ENCODE assay signal across 16 cellular contexts in the genomic region with DNA sequence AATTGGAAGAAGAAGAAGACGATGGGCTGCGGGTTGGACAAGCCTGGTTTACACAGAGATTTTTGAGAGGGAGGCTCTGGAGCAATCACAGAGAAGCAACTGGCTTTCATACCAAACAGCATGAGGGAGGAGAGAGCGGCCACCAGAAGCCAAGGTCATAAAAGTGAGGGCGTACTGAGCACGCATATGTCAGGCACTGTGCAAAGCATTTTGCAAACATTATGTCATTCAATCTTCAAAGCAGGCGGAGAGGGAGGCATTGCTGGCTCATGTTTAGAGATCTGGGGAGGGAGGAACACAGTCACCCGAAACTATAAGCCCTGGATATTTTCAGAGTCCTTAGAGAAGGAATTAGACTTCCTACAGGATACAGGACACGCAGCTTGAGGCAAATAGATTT. TPM values are rescaled to one million over a fixed set of nuclear protein-coding genes. Genes with fewer than 3 reads are reported as not detected.
DNase-seq lines count a peak whose midpoint lies in the region; ATAC-seq and TF ChIP-seq lines count a peak whose summit lies in the region.
"Had no signal": no experiment of that assay in that cellular context is flagged by ENCODE, and none has a peak within 500 bp of the region (broad histone marks: within the 10 kb centered on the region; RNA-seq: fewer than 3 reads in every experiment).

No MANE protein-coding gene starts in this region.

- DNase-seq in EH (ENCODE audit: low read depth) (peak; percentile 90), SW480 (ENCODE audit: low spot score) (peak; percentile 26), glutamatergic neuron (no peak), sciatic nerve (ENCODE audit: low spot score) (no peak), mesothelial cell of epicardium (ENCODE audit: low spot score in 2 of 2, unreplicated experiment in 2 of 2) (no peak), SK-N-SH (no peak)
- no peak for DNase-seq in stimulated activated CD4-positive, alpha-beta T cell treated with anti-CD3 and anti-CD28 coated beads, Interleukin-15, amount 100 ng/mL, for 24 hours
- DNase-seq: activated CD4-positive, CD25-positive, alpha-beta regulatory T cell; NCI-H1694 treated with DMSO at 0.1 percent for 48 hours; NCI-H446; SIG-M5; stimulated activated CD4-positive, alpha-beta T cell treated with anti-CD3 and anti-CD28 coated beads, Interleukin-2, amount 100 ng/mL, for 24 hours had no signal

- 86% methylated on average over 8 of the region's 8 CpGs for WGBS in SK-N-SH (ENCODE audit: low lambda C conversion rate)

- H3K27me3 Mint-ChIP-seq in glutamatergic neuron (ENCODE audit: unreplicated experiment) (peaks cover 14% of the 10 kb centered on the region), mesothelial cell of epicardium (ENCODE audit: low read depth) (no peaks in the 10 kb centered on the region)

- H3K9me3 ChIP-seq in SK-N-SH = peaks cover 6% of the 10 kb centered on the region; the same call in 1 of the 2 replicates

- TF ChIP-seq RAD21 in SK-N-SH (IDR thresholded peaks at IDR 0.05; ENCODE audit: low read length) = no peak

- H3K4me3 ChIP-seq in SK-N-SH (ENCODE audit: low read depth in 2 of 2, low read length in 1 of 2) = no peak overlapping the region

- no peaks in the 10 kb centered on the region for H4K20me1 ChIP-seq in SK-N-SH (ENCODE audit: insufficient read depth)

- peaks cover 48% of the 10 kb centered on the region for H3K79me2 ChIP-seq in SK-N-SH (ENCODE audit: insufficient read depth)

- POLR2A ChIA-PET in SK-N-SH (lab: Yijun Ruan, JAX) = no interaction called here

- H3K4me3 Mint-ChIP-seq in glutamatergic neuron (ENCODE audit: unreplicated experiment) (peak overlapping the region; percentile 4), mesothelial cell of epicardium (no peak overlapping the region)
- H3K4me3 Mint-ChIP-seq: central memory CD8-positive, alpha-beta T cell; memory B cell had no signal

- ATAC-seq in sciatic nerve (peak; percentile 14), GM18870 (IDR thresholded peaks at IDR 0.05; ENCODE audit: unreplicated experiment) (no peak)

- H3K27ac ChIP-seq in SK-N-SH (ENCODE audit: low read depth in 2 of 2, low read length in 1 of 2) = no peak overlapping the region

- H3K4me1 Mint-ChIP-seq in glutamatergic neuron (ENCODE audit: low read depth, unreplicated experiment) (peaks cover 19% of the 10 kb centered on the region), mesothelial cell of epicardium (no peaks in the 10 kb centered on the region)
- H3K4me1 Mint-ChIP-seq: central memory CD8-positive, alpha-beta T cell had no signal

- H3K27me3 ChIP-seq in SK-N-SH (ENCODE audit: insufficient read depth) = no peaks in the 10 kb centered on the region

- no peak overlapping the region for H3K9ac ChIP-seq in SK-N-SH

- intact Hi-C loops in sciatic nerve (cut with DNase I) = no loop called here

- no peak overlapping the region for H2AFZ ChIP-seq in SK-N-SH (ENCODE audit: low read depth)

- no peak overlapping the region for H3K4me2 ChIP-seq in SK-N-SH

- peaks cover 3 to 8% of the 10 kb centered on the region in 2 experiments; a peak in 3 of 4 replicates for H3K4me1 ChIP-seq in SK-N-SH (ENCODE audit: control insufficient read depth in 1 of 2, insufficient read depth in 2 of 2, low read depth in 1 of 2, low read length in 1 of 2)

- peaks cover 8% of the 10 kb centered on the region for H3F3A ChIP-seq in SK-N-SH (replicated peaks; ENCODE audit: insufficient read depth)

- TF ChIP-seq EP300 in SK-N-SH (IDR thresholded peaks at IDR 0.05; ENCODE audit: borderline replicate concordance in 1 of 2, low read depth in 1 of 2, low read length in 1 of 2) = no peak

- H3K9me2 ChIP-seq in SK-N-SH = no peaks in the 10 kb centered on the region

- peaks cover 4% of the 10 kb centered on the region for H3K36me3 Mint-ChIP-seq in glutamatergic neuron (ENCODE audit: unreplicated experiment)
- H3K36me3 Mint-ChIP-seq in mesothelial cell of epicardium = peaks cover 13% of the 10 kb centered on the region

- TF ChIP-seq CTCF in glutamatergic neuron (IDR thresholded peaks at IDR 0.05; ENCODE audit: partially characterized antibody, unreplicated experiment) (no peak), mesothelial cell of epicardium (IDR thresholded peaks at IDR 0.05; ENCODE audit: unreplicated experiment) (no peak), SK-N-SH (IDR thresholded peaks at IDR 0.05) (no peak)

- peaks cover 14 to 30% of the 10 kb centered on the region in 2 experiments for H3K36me3 ChIP-seq in SK-N-SH (replicated peaks in 1 of 2; ENCODE audit: control insufficient read depth in 1 of 2, insufficient read depth in 2 of 2, low read length in 1 of 2)

- H3K9me3 Mint-ChIP-seq in glutamatergic neuron (ENCODE audit: unreplicated experiment) (peaks cover 11% of the 10 kb centered on the region), mesothelial cell of epicardium (peaks cover 22% of the 10 kb centered on the region)
- H3K9me3 Mint-ChIP-seq: activated T-helper 2 cell treated with anti-CD3 and anti-CD28 coated beads, Interferon-gamma antibody, Interleukin-2, Interleukin-4, amounts not matched to agents 10 μg/mL and 5 μg/mL and 100 μg/mL, durations not matched to agents 14 hours and 24 hours and 36 hours had no signal

- no peak overlapping the region for H3K27ac Mint-ChIP-seq in glutamatergic neuron (ENCODE audit: unreplicated experiment)
- no peak overlapping the region for H3K27ac Mint-ChIP-seq in mesothelial cell of epicardium
- H3K27ac Mint-ChIP-seq: activated T-helper 2 cell treated with anti-CD3 and anti-CD28 coated beads, Interferon-gamma antibody, Interleukin-2, Interleukin-4, amounts not matched to agents 10 μg/mL and 5 μg/mL and 100 μg/mL, durations not matched to agents 14 hours and 24 hours and 36 hours; memory B cell had no signal

- CTCF ChIA-PET in SK-N-SH (lab: Yijun Ruan, JAX) = no interaction called here

TF ChIP-seq in SK-N-SH, 30 proteins besides CTCF, POLR2A, EP300 and RAD21:
- TF ChIP-seq RCOR1 (IDR thresholded peaks at IDR 0.05; ENCODE audit: low read length) (no peak), FOXJ3 (CRISPR knock-in tag; IDR thresholded peaks at IDR 0.05) (no peak), PBX3 (IDR thresholded peaks at IDR 0.05) (no peak), GATA2 (CRISPR knock-in tag; IDR thresholded peaks at IDR 0.05) (no peak), SMC3 (IDR thresholded peaks at IDR 0.05; ENCODE audit: low read depth, low read length) (no peak), GABPA (IDR thresholded peaks at IDR 0.05; ENCODE audit: low read depth) (no peak), POLR2AphosphoS5 (IDR thresholded peaks at IDR 0.05; ENCODE audit: low read depth, low read length) (no peak), FOXM1 (IDR thresholded peaks at IDR 0.05; ENCODE audit: low read depth) (no peak)
- TF ChIP-seq, protein P1, sequence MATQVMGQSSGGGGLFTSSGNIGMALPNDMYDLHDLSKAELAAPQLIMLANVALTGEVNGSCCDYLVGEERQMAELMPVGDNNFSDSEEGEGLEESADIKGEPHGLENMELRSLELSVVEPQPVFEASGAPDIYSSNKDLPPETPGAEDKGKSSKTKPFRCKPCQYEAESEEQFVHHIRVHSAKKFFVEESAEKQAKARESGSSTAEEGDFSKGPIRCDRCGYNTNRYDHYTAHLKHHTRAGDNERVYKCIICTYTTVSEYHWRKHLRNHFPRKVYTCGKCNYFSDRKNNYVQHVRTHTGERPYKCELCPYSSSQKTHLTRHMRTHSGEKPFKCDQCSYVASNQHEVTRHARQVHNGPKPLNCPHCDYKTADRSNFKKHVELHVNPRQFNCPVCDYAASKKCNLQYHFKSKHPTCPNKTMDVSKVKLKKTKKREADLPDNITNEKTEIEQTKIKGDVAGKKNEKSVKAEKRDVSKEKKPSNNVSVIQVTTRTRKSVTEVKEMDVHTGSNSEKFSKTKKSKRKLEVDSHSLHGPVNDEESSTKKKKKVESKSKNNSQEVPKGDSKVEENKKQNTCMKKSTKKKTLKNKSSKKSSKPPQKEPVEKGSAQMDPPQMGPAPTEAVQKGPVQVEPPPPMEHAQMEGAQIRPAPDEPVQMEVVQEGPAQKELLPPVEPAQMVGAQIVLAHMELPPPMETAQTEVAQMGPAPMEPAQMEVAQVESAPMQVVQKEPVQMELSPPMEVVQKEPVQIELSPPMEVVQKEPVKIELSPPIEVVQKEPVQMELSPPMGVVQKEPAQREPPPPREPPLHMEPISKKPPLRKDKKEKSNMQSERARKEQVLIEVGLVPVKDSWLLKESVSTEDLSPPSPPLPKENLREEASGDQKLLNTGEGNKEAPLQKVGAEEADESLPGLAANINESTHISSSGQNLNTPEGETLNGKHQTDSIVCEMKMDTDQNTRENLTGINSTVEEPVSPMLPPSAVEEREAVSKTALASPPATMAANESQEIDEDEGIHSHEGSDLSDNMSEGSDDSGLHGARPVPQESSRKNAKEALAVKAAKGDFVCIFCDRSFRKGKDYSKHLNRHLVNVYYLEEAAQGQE (IDR thresholded peaks at IDR 0.05; ENCODE audit: low read depth, low read length) = no peak
TF ChIP-seq in SK-N-SH: peak in this region for 0.

RNA-seq across cellular contexts. Expression of gene RAMACL, which starts 24.7 kb away (rescaled TPM):
- total RNA-seq in glutamatergic neuron (ENCODE audit: unreplicated experiment) = 9.5 TPM
- 4.3 TPM for total RNA-seq in sciatic nerve
- 0.69 to 1.00 TPM (median 0.79 TPM) in 3 replicates for total RNA-seq in mesothelial cell of epicardium
- polyA plus RNA-seq in SK-N-SH (2012; rRNA removed) = 0.10 and 0.39 TPM in 2 replicates
- polyA plus RNA-seq in SK-N-SH (2012; cell fraction: cytosol; rRNA removed) = 0.46 and 0.81 TPM in 2 replicates
- polyA plus RNA-seq in SK-N-SH (2012; cell fraction: nucleus; rRNA removed) = 0.95 and 1.4 TPM in 2 replicates
- total RNA-seq: activated T-helper 2 cell treated with anti-CD3 and anti-CD28 coated beads, Interferon-gamma antibody, Interleukin-2, Interleukin-4, amounts not matched to agents 10 μg/mL and 5 μg/mL and 100 μg/mL, durations not matched to agents 14 hours and 24 hours and 36 hours had no signal

Comparison
In these comparisons a context has a peak if more than half of its experiments do, and no peak if none do; other contexts are left out.
1. DNase-seq: peak in EH (single experiment) and SW480 (single experiment); none in glutamatergic neuron (single experiment), sciatic nerve (single experiment), stimulated activated CD4-positive, alpha-beta T cell treated with anti-CD3 and anti-CD28 coated beads, Interleukin-15, amount 100 ng/mL, for 24 hours (single experiment), mesothelial cell of epicardium (0 of 2) and SK-N-SH (single experiment).